Comparison of ENCODE assay signal across 13 cellular contexts in genomic region chr7:55056577-55057480, GRCh38. TPM values are rescaled to one million over a fixed set of nuclear protein-coding genes. Genes with fewer than 3 reads are reported as not detected.
DNase-seq lines count a peak whose midpoint lies in the region; ATAC-seq and TF ChIP-seq lines count a peak whose summit lies in the region.
"Had no signal": no experiment of that assay in that cellular context is flagged by ENCODE, and none has a peak within 500 bp of the region (broad histone marks: within the 10 kb centered on the region; RNA-seq: fewer than 3 reads in every experiment).

No MANE protein-coding gene starts in this region.

- H2AFZ ChIP-seq in fibroblast of lung (ENCODE audit: low read length) = no peak overlapping the region

- H4K20me1 ChIP-seq in fibroblast of lung (ENCODE audit: control insufficient read depth, extremely low read depth, insufficient read depth, low read length) = no peaks in the 10 kb centered on the region

- DNase-seq in Right ventricle myocardium inferior (ENCODE audit: missing footprints) (no peak), cardiac septum (ENCODE audit: low spot score) (no peak), fibroblast of lung (ENCODE audit: low read depth in 2 of 2) (peak in 1 of 2 donors; percentile 65), aorta (peak; percentile 51 to 78), ureter (ENCODE audit: low spot score) (no peak), SKM-1 (lab: John Stamatoyannopoulos, UW; ENCODE audit: unreplicated experiment) (no peak), NCI-H187 treated with DMSO at 0.1 percent for 48 hours (lab: John Stamatoyannopoulos, UW) (no peak)
- DNase-seq: activated CD4-positive, alpha-beta T cell treated with anti-CD3 and anti-CD28 coated beads, Interleukin-2, amount 10 ng/mL, durations not matched to agents 7 days and 5 days; NCI-H1105; Peyer's patch had no signal

- ATAC-seq in Right ventricle myocardium inferior (peak; percentile 66), aorta (ENCODE audit: low FRiP score) (peak; percentile 75)

- intact Hi-C loops in Right ventricle myocardium inferior (cut with DNase I) = loop anchor here (10.0 kb wide), 1 partner anchor 198 kb away; no protein-coding TSS in a partner anchor
- intact Hi-C loops in cardiac septum (cut with DNase I) = loop anchor here (5.0 to 10.0 kb wide), 2 partner anchors 35 to 198 kb away; no protein-coding TSS in a partner anchor
- intact Hi-C loops in aorta (cut with DNase I) = loop anchor here in 1 of 2 donors (2.0 to 10.0 kb wide), 2 partner anchors 74 to 198 kb away; no protein-coding TSS in a partner anchor

- H3K4me2 ChIP-seq in fibroblast of lung (ENCODE audit: extremely low read depth, insufficient read depth, low read length) = peak overlapping the region; percentile 18

- H3K4me1 ChIP-seq in fibroblast of lung (ENCODE audit: control insufficient read depth, extremely low read depth, insufficient read depth, low read length) (peaks cover 42% of the 10 kb centered on the region), muscle layer of duodenum (ENCODE audit: control insufficient read depth in 1 of 2, insufficient read depth in 2 of 2, low read length in 2 of 2) (peaks cover 0 to 20% of the 10 kb centered on the region in 2 donors), aorta (ENCODE audit: control insufficient read depth in 1 of 2, insufficient read depth in 2 of 2, low read length in 2 of 2) (peaks cover 3 to 8% of the 10 kb centered on the region in 2 donors)
- H3K4me1 ChIP-seq: Peyer's patch had no signal

- H3K27ac ChIP-seq in fibroblast of lung (ENCODE audit: insufficient read depth, low read length) (peak overlapping the region; percentile 62), muscle layer of duodenum (ENCODE audit: low read length) (peak overlapping the region; percentile 34), aorta (ENCODE audit: low read depth in 1 of 2, low read length in 2 of 2) (peak overlapping the region in 1 of 2 donors; percentile 19)
- H3K27ac ChIP-seq: 22Rv1, Peyer's patch had no signal

- H3K36me3 ChIP-seq in fibroblast of lung (ENCODE audit: control insufficient read depth, insufficient read depth, low read length) = no peaks in the 10 kb centered on the region
- H3K36me3 ChIP-seq in muscle layer of duodenum (ENCODE audit: control insufficient read depth in 1 of 2, insufficient read depth in 2 of 2, low read length in 2 of 2) = no peaks in the 10 kb centered on the region
- no peaks in the 10 kb centered on the region for H3K36me3 ChIP-seq in aorta (ENCODE audit: control insufficient read depth in 1 of 2, insufficient read depth in 2 of 2, low read length in 1 of 2)
- H3K36me3 ChIP-seq: Peyer's patch had no signal

- H3K9ac ChIP-seq in fibroblast of lung (ENCODE audit: insufficient read depth, low read length) = no peak overlapping the region

- H3K27me3 ChIP-seq in fibroblast of lung (ENCODE audit: control insufficient read depth, insufficient read depth, low read length) (no peaks in the 10 kb centered on the region), muscle layer of duodenum (ENCODE audit: low read depth, low read length) (no peaks in the 10 kb centered on the region), aorta (ENCODE audit: control insufficient read depth in 1 of 2, insufficient read depth in 2 of 2, low read length in 1 of 2) (no peaks in the 10 kb centered on the region)
- H3K27me3 ChIP-seq: Peyer's patch had no signal

- no peak for TF ChIP-seq CTCF in fibroblast of lung (conservative IDR thresholded peaks at IDR 0.05 in 1 of 2, IDR thresholded peaks at IDR 0.05 in 1 of 2; ENCODE audit: low read depth in 1 of 2, low read length in 2 of 2)

- 16 to 21% methylated on average over 15 of the region's 15 CpGs for WGBS in aorta, 2 donors

- H3K9me3 ChIP-seq in fibroblast of lung (ENCODE audit: control insufficient read depth, insufficient read depth, low read depth, low read length) (no peaks in the 10 kb centered on the region), muscle layer of duodenum (ENCODE audit: control insufficient read depth in 1 of 2, low read length in 2 of 2) (no peaks in the 10 kb centered on the region), aorta (ENCODE audit: control insufficient read depth, low read length) (no peaks in the 10 kb centered on the region)
- H3K9me3 ChIP-seq: Peyer's patch had no signal

- peaks cover 93% of the 10 kb centered on the region for H3K79me2 ChIP-seq in fibroblast of lung (ENCODE audit: control insufficient read depth, insufficient read depth, low read length)

- H3K4me3 ChIP-seq in fibroblast of lung (replicated peaks in 1 of 4; ENCODE audit: control extremely low read depth in 1 of 4, insufficient read depth in 1 of 4, low read depth in 3 of 4, low read length in 4 of 4) (no peak overlapping the region), muscle layer of duodenum (ENCODE audit: low read depth in 1 of 2, low read length in 2 of 2) (no peak overlapping the region), aorta (ENCODE audit: low read length in 2 of 2) (no peak overlapping the region)
- H3K4me3 ChIP-seq: Peyer's patch had no signal

RNA-seq across cellular contexts. Expression of gene EGFR, which starts 38.0 kb away (rescaled TPM):
- 11.4 TPM for total RNA-seq in Right ventricle myocardium inferior
- total RNA-seq in cardiac septum = 7.6 TPM
- total RNA-seq in fibroblast of lung = 36.0 and 55.3 TPM in 2 replicates
- 62.7 and 62.8 TPM in 2 replicates for polyA plus RNA-seq in fibroblast of lung
- polyA plus RNA-seq in fibroblast of lung (2012) = 39.9 and 51.2 TPM in 2 replicates
- 205 and 211 TPM in 2 replicates for polyA minus RNA-seq in fibroblast of lung (ENCODE audit: low replicate concordance)
- total RNA-seq in aorta = 10 to 100 TPM; 70.5 to 72.4 TPM
- polyA plus RNA-seq in aorta = 10 to 100 TPM in 1 of 2 donors, 1 to 10 TPM in 1; 3.0 to 11.3 TPM
- total RNA-seq in ureter = 144 TPM
- total RNA-seq: activated CD4-positive, alpha-beta T cell treated with anti-CD3 and anti-CD28 coated beads, Interleukin-2, amount 10 ng/mL, durations not matched to agents 7 days and 5 days; T-helper 2 cell treated with Interferon-gamma antibody and Interleukin-4, amounts not matched to agents 100 ng/mL and 5 ng/mL, for 36 hours had no signal

Comparison
In these comparisons a context has a peak if more than half of its experiments do, and no peak if none do; other contexts are left out.
1. DNase-seq: peak in aorta (2 of 2); none in Right ventricle myocardium inferior (single experiment), cardiac septum (single experiment), ureter (single experiment), SKM-1 (single experiment) and NCI-H187 treated with DMSO at 0.1 percent for 48 hours (single experiment).